ENCODE assay signal across 8 cellular contexts in the genomic region with DNA sequence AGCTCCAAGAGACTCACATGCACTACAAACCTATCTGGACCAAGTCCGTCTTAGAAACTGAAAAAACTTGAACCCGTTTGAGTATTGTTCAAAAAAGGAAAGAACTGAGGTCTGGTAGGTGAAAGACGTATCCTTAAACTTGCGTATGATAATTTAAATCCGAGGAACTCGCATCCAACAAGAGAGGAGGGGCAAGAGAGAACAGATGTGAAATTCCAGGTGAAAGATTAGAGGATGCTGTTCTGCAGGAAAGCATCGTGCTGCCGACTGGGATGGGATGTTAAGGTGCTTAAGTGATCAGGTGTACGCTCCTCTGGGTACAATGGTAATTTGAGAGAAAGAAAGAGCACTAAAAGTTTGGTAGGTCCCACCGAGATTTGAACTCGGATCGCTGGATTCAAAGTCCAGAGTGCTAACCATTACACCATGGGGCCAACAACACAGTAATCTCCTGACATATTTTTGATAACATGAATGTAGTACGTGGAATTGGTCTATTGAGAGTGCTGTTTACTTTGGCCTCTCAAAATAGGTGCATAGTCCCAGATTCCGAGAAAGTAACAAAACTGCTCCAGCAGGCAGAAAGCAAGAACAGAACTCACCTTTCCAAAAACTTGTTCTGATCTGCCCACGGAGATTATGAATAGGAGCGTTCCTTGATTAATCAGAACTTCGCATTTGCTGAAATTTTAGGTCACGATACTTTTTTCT. TPM values are rescaled to one million over a fixed set of nuclear protein-coding genes. Genes with fewer than 3 reads are reported as not detected.
DNase-seq lines count a peak whose midpoint lies in the region; ATAC-seq and TF ChIP-seq lines count a peak whose summit lies in the region.

No MANE protein-coding gene starts in this region.

- H3K4me3 ChIP-seq in GM06990 (replicated peaks; ENCODE audit: low read depth, low read length) (peak overlapping the region; percentile 50), SJCRH30 (peak overlapping the region; percentile 67), adipocyte (ENCODE audit: low read length) (peak overlapping the region; percentile 90), right atrium auricular region (peak overlapping the region; percentile 48 to 52)

- H3K27ac ChIP-seq in SJCRH30: no peak overlapping the region
- peak overlapping the region; percentile 54 to 60 for H3K27ac ChIP-seq in right atrium auricular region

- no peaks in the 10 kb centered on the region for H3K27me3 ChIP-seq in GM06990 (replicated peaks; ENCODE audit: control insufficient read depth, insufficient read depth, low read length)
- no peaks in the 10 kb centered on the region for H3K27me3 ChIP-seq in SJCRH30
- H3K27me3 ChIP-seq in adipocyte (replicated peaks; ENCODE audit: control insufficient read depth, insufficient read depth, low read length): no peaks in the 10 kb centered on the region
- H3K27me3 ChIP-seq in right atrium auricular region: no peaks in the 10 kb centered on the region

- H3K36me3 ChIP-seq in GM06990 (ENCODE audit: control insufficient read depth, insufficient read depth, low read length) (no peaks in the 10 kb centered on the region), SJCRH30 (no peaks in the 10 kb centered on the region), adipocyte (ENCODE audit: control insufficient read depth, insufficient read depth, low read length, severe bottlenecking) (no peaks in the 10 kb centered on the region), right atrium auricular region (no peaks in the 10 kb centered on the region)

- TF ChIP-seq CTCF in GM06990 (IDR thresholded peaks at IDR 0.05; ENCODE audit: insufficient read depth, low read length, poor library complexity, severe bottlenecking): no peak
- no peak for TF ChIP-seq CTCF in right atrium auricular region (IDR thresholded peaks at IDR 0.05)

- DNase-seq in GM06990 (ENCODE audit: extremely low read depth, insufficient read length) (peak; percentile 47), M059J (ENCODE audit: low read depth) (peak; percentile 89), SJCRH30 (peak; percentile 26 to 65), adipocyte (ENCODE audit: low read depth) (peak; percentile 71), right atrium auricular region (ENCODE audit: low spot score) (no peak), retina (peak; percentile 71)

- ATAC-seq in GM18873 (IDR thresholded peaks at IDR 0.05; ENCODE audit: low FRiP score, unreplicated experiment): no peak
- ATAC-seq in HG03571 (IDR thresholded peaks at IDR 0.05; ENCODE audit: unreplicated experiment): no peak

- peak overlapping the region; percentile 10 for H3K9ac ChIP-seq in adipocyte (ENCODE audit: low read length)

- H3K4me1 ChIP-seq in SJCRH30: no peaks in the 10 kb centered on the region
- peaks cover 24% of the 10 kb centered on the region for H3K4me1 ChIP-seq in adipocyte (ENCODE audit: control insufficient read depth, insufficient read depth, low read length)
- H3K4me1 ChIP-seq in right atrium auricular region: peaks cover 0 to 17% of the 10 kb centered on the region in 2 donors

- H3K9me3 ChIP-seq in SJCRH30 (replicated peaks) (no peaks in the 10 kb centered on the region), adipocyte (ENCODE audit: control insufficient read depth, low read length) (no peaks in the 10 kb centered on the region), right atrium auricular region (no peaks in the 10 kb centered on the region)

RNA-seq across cellular contexts. Expression of a gene that starts 53.5 kb away (rescaled TPM):
- 55.2 and 56.8 TPM in 2 replicates for total RNA-seq in M059J (2014; rRNA removed; shearing (Covaris generic))
- 0.77 and 0.79 TPM in 2 replicates for total RNA-seq in SJCRH30 (2014; rRNA removed; shearing (Covaris generic))
- 10 to 100 TPM in 1 of 2 donors, 1 to 10 TPM in 1; 6.5 to 12.9 TPM for total RNA-seq in right atrium auricular region
